Comparison of ENCODE assay signal across 8 cellular contexts in the genomic region with DNA sequence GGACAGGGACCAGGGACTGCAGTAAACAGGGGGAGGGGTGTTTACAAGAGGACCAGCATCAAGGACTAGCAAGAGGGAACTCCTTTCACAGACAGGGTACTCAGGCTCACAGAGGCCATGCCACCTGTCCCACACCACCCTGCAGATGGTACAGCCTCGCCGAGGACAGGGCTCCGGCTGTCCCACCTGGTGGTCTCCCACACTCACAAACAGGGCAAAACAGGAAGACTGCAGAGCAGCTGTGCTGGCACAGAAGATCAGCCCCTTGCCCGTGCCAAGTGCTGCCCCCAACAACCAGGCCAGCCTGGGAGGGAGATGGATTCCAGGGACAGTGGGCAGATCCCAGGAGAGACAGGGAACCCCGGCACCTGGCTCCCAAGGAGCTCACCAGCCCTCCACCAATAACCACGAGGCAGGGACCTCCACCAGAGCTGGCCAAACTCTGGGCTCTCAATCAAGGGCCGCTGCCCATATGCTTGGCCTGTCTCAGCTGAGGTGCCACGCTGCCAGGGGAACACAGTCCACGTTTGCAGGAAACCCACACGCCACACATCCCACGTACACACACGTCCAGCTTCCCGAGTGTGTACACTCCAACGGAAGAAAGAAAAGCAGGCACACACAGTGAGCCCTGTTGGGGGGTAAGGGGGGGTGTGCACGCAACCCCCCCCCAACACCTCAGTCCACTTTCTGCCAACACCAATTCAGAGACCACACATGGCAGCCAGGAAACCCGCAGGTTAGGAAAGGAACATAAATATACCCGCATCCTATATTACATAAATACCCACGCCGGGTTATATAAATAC. TPM values are rescaled to one million over a fixed set of nuclear protein-coding genes. Genes with fewer than 3 reads are reported as not detected.
DNase-seq lines count a peak whose midpoint lies in the region; ATAC-seq lines count a peak whose summit lies in the region.

No MANE protein-coding gene starts in this region.

- H3K27ac ChIP-seq in CD8-positive, alpha-beta memory T cell (ENCODE audit: low read depth, low read length): peak overlapping the region; percentile 77

- H3K36me3 ChIP-seq in CD8-positive, alpha-beta memory T cell (ENCODE audit: insufficient read depth, low read length): no peaks in the 10 kb centered on the region

- H3K9me3 Mint-ChIP-seq in CD8-positive, alpha-beta memory T cell: no peaks in the 10 kb centered on the region

- ATAC-seq in left lobe of liver (peak; percentile 18), HG03095 (IDR thresholded peaks at IDR 0.05; ENCODE audit: unreplicated experiment) (no peak)

- no peaks in the 10 kb centered on the region for H3K27me3 Mint-ChIP-seq in CD8-positive, alpha-beta memory T cell

- H3K4me3 ChIP-seq in CD8-positive, alpha-beta memory T cell (ENCODE audit: low read length): peak overlapping the region; percentile 60

- DNase-seq in CD8-positive, alpha-beta memory T cell: peak in 2 of 5 donors; percentile 35 to 43
- DNase-seq in NCI-H1092 (lab: John Stamatoyannopoulos, UW) (peak; percentile 26), astrocyte of the hippocampus (ENCODE audit: low read depth, low spot score) (peak; percentile 60), left lobe of liver (ENCODE audit: low spot score) (no peak), superior temporal gyrus (ENCODE audit: extremely low spot score) (peak; percentile 53), NCI-H446 treated with DMSO at 0.1 percent for 48 hours (lab: John Stamatoyannopoulos, UW) (no peak), T1000 (lab: John Stamatoyannopoulos, UW) (no peak)

- no peaks in the 10 kb centered on the region for H3K27me3 ChIP-seq in CD8-positive, alpha-beta memory T cell (ENCODE audit: insufficient read depth, low read length, poor library complexity, severe bottlenecking)

- H3K36me3 Mint-ChIP-seq in CD8-positive, alpha-beta memory T cell: peaks cover 0 to 18% (median 0%) of the 10 kb centered on the region in 3 donors

- peaks cover 51 to 71% (median 61%) of the 10 kb centered on the region in 3 donors for H3K4me1 Mint-ChIP-seq in CD8-positive, alpha-beta memory T cell

- peak overlapping the region; percentile 86 to 95 (median 90) for H3K4me3 Mint-ChIP-seq in CD8-positive, alpha-beta memory T cell

- H3K4me1 ChIP-seq in CD8-positive, alpha-beta memory T cell (ENCODE audit: insufficient read depth, low read length): peaks cover 47% of the 10 kb centered on the region

- peak overlapping the region; percentile 93 to 100 (median 97) for H3K27ac Mint-ChIP-seq in CD8-positive, alpha-beta memory T cell

- POLR2A ChIA-PET in CD8-positive, alpha-beta memory T cell (lab: Charles Lee): interaction anchor here (0.6 to 1.1 kb wide), 3 partner anchors 9 to 1611 kb away, joined by 4 to 8 read pairs (median 5); no protein-coding TSS in a partner anchor

- no peaks in the 10 kb centered on the region for H3K9me3 ChIP-seq in CD8-positive, alpha-beta memory T cell (ENCODE audit: low read length)

- CTCF ChIA-PET in CD8-positive, alpha-beta memory T cell (lab: Charles Lee): interaction anchor here (0.6 to 1.2 kb wide), 2 partner anchors 23 to 263 kb away, joined by 3 to 4 read pairs; no protein-coding TSS in a partner anchor

RNA-seq across cellular contexts. Expression of a gene that starts 2.0 kb away (rescaled TPM):
- 100 to 1,000 TPM; 102 to 105 TPM for total RNA-seq in CD8-positive, alpha-beta memory T cell
- 14.1 TPM for polyA plus RNA-seq in CD8-positive, alpha-beta memory T cell
- total RNA-seq in left lobe of liver: 29.4 TPM

RNA-seq across cellular contexts. Expression of a gene that starts 42.4 kb away (rescaled TPM):
- 10 to 100 TPM; 29.0 to 31.7 TPM for total RNA-seq in CD8-positive, alpha-beta memory T cell
- polyA plus RNA-seq in CD8-positive, alpha-beta memory T cell: 23.4 TPM
- 11.7 TPM for total RNA-seq in left lobe of liver

Comparison
In these comparisons a context has a peak if more than half of its experiments do, and no peak if none do; other contexts are left out.
1. DNase-seq: peak in NCI-H1092 (single experiment), astrocyte of the hippocampus (single experiment) and superior temporal gyrus (single experiment); none in left lobe of liver (single experiment), NCI-H446 treated with DMSO at 0.1 percent for 48 hours (single experiment) and T1000 (single experiment).